ENCODE assay signal across 8 cellular contexts in the genomic region with DNA sequence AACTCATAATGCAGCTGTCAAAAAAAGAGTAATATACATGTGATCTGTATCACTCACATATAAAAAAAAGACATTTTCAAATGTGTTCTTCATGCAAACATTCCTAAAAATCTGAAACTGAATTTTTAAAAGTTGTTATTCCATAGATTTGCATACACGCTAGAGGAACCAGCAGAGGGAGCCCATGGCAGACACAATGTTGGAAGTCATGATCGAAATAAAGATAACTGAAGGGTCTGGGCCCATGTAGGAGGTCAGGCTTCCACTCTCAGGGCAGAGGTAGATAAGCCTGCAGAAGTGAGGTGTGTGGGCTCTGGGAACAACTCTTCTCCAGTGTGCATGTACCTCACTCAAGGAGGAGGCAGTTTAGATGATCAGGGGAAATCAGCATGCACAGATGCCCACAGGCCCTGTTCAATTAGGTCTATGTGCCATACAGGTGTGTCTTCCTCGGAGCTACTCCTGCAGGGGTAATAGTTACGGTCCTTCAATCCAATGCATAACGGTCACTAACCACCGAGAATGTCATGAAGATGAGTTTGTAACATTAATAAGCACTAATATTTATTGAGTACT.
DNase-seq lines count a peak whose midpoint lies in the region; ATAC-seq lines count a peak whose summit lies in the region.

No MANE protein-coding gene starts in this region.

- no peaks in the 10 kb centered on the region for H3K36me3 Mint-ChIP-seq in activated naive CD4-positive, alpha-beta T cell treated with anti-CD3 and anti-CD28 coated beads, Interleukin-2, amount 10 ng/mL, durations not matched to agents 7 days and 5 days

- H3K4me1 Mint-ChIP-seq in activated naive CD4-positive, alpha-beta T cell treated with anti-CD3 and anti-CD28 coated beads, Interleukin-2, amount 10 ng/mL, durations not matched to agents 7 days and 5 days, result no peaks in the 10 kb centered on the region

- no peak overlapping the region for H3K27ac ChIP-seq in mesendoderm (ENCODE audit: low read depth, low read length)

- H3K4me1 ChIP-seq in mesendoderm (ENCODE audit: control insufficient read depth, low read depth, low read length), result peaks cover 6% of the 10 kb centered on the region

- H2BK5ac ChIP-seq in mesendoderm (ENCODE audit: low read length), result no peak overlapping the region

- H4K8ac ChIP-seq in mesendoderm (ENCODE audit: low read depth, low read length), result no peak overlapping the region

- H3K36me3 ChIP-seq in mesendoderm (ENCODE audit: control insufficient read depth, insufficient read depth, low read length), result no peaks in the 10 kb centered on the region

- H3K23ac ChIP-seq in mesendoderm (ENCODE audit: low read length), result no peak overlapping the region

- H3K27ac Mint-ChIP-seq in activated naive CD4-positive, alpha-beta T cell treated with anti-CD3 and anti-CD28 coated beads, Interleukin-2, amount 10 ng/mL, durations not matched to agents 7 days and 5 days, result no peak overlapping the region

- no peak overlapping the region for H2BK15ac ChIP-seq in mesendoderm (replicated peaks; ENCODE audit: low read depth)

- H3K4me3 ChIP-seq in mesendoderm (ENCODE audit: low read length), result no peak overlapping the region

- CTCF ChIA-PET in activated naive CD4-positive, alpha-beta T cell treated with anti-CD3 and anti-CD28 coated beads, Interleukin-2, amount 10 ng/mL, durations not matched to agents 7 days and 5 days (lab: Charles Lee), result interaction anchor here (1.0 to 1.1 kb wide), 2 partner anchors 210 to 319 kb away, joined by 3 read pairs; no protein-coding TSS in a partner anchor

- peak; percentile 25 for DNase-seq in activated naive CD4-positive, alpha-beta T cell treated with anti-CD3 and anti-CD28 coated beads, Interleukin-2, amount 10 ng/mL, durations not matched to agents 7 days and 5 days
- no peak for DNase-seq in activated naive CD4-positive, alpha-beta T cell treated with anti-CD3 and anti-CD28 coated beads, Interleukin-2, amount 50 U/mL, for 16 hours
- peak; percentile 20 for DNase-seq in NCI-H748 (lab: John Stamatoyannopoulos, UW; ENCODE audit: unreplicated experiment)
- peak; percentile 52 for DNase-seq in ecto neural progenitor cell (ENCODE audit: low spot score)
- peak; percentile 79 for DNase-seq in mesendoderm

- peaks cover 11% of the 10 kb centered on the region for H3K27me3 Mint-ChIP-seq in activated naive CD4-positive, alpha-beta T cell treated with anti-CD3 and anti-CD28 coated beads, Interleukin-2, amount 10 ng/mL, durations not matched to agents 7 days and 5 days

- no peaks in the 10 kb centered on the region for H3K79me2 ChIP-seq in mesendoderm (ENCODE audit: control insufficient read depth, insufficient read depth, low read length)

- no peaks in the 10 kb centered on the region for H3K9me3 Mint-ChIP-seq in activated naive CD4-positive, alpha-beta T cell treated with anti-CD3 and anti-CD28 coated beads, Interleukin-2, amount 10 ng/mL, durations not matched to agents 7 days and 5 days

- no peak overlapping the region for H4K5ac ChIP-seq in mesendoderm (ENCODE audit: low read length)

- H2AK5ac ChIP-seq in mesendoderm (ENCODE audit: low read length), result no peak overlapping the region

- H3K4ac ChIP-seq in mesendoderm (ENCODE audit: low read depth, low read length), result no peak overlapping the region

- H3K9ac ChIP-seq in mesendoderm (ENCODE audit: low read length), result no peak overlapping the region

- no peak overlapping the region for H3K4me2 ChIP-seq in mesendoderm (ENCODE audit: low read length)

- H3K56ac ChIP-seq in mesendoderm (ENCODE audit: low read length), result no peak overlapping the region

- H3K79me1 ChIP-seq in mesendoderm (ENCODE audit: low read length), result no peaks in the 10 kb centered on the region

- H2BK120ac ChIP-seq in mesendoderm (ENCODE audit: low read depth, low read length), result no peak overlapping the region

- WGBS in mesendoderm (ENCODE audit: extremely low coverage, insufficient coverage, low lambda C conversion rate), result no CpG with 5 or more reads among the region's 6 CpGs

- H3K4me3 Mint-ChIP-seq in activated naive CD4-positive, alpha-beta T cell treated with anti-CD3 and anti-CD28 coated beads, Interleukin-2, amount 10 ng/mL, durations not matched to agents 7 days and 5 days, result no peak overlapping the region

- H3K18ac ChIP-seq in mesendoderm (ENCODE audit: low read length), result no peak overlapping the region

- H3K27me3 ChIP-seq in mesendoderm (ENCODE audit: insufficient read depth, low read length, poor library complexity), result no peaks in the 10 kb centered on the region

- ATAC-seq in HG02852 (IDR thresholded peaks at IDR 0.05; ENCODE audit: unreplicated experiment), result no peak
- ATAC-seq in HG02678 (IDR thresholded peaks at IDR 0.05; ENCODE audit: unreplicated experiment), result no peak
- no peak for ATAC-seq in HG02884 (IDR thresholded peaks at IDR 0.05; ENCODE audit: unreplicated experiment)
